ENCODE assay signal across 1 cellular context in the genomic region with DNA sequence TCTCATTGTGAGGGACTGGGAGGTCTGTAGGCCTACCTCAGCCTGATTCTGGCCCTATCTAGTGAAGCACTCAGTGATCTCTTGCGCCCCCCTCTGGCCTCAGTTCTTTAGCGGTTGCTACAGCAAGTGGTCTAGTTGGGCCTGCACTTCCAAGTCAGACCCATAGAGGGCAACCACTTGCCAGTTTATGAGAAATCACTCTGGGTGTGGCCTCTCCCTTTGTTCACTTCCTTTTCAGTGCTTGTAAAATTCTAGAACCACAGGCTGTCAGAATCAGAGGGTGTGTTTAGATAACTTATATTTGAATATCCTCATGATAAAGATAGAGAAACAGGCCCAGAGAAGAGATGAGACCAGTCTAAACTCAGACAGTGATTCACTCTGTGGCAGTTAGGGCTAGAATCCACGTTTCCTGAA.
TF ChIP-seq lines count a peak whose summit lies in the region.

No MANE protein-coding gene starts in this region.

TF ChIP-seq in K562, 482 proteins besides CTCF, POLR2A, EP300 and RAD21 (continued from another document and continues in another):
- TF ChIP-seq, protein P1, sequence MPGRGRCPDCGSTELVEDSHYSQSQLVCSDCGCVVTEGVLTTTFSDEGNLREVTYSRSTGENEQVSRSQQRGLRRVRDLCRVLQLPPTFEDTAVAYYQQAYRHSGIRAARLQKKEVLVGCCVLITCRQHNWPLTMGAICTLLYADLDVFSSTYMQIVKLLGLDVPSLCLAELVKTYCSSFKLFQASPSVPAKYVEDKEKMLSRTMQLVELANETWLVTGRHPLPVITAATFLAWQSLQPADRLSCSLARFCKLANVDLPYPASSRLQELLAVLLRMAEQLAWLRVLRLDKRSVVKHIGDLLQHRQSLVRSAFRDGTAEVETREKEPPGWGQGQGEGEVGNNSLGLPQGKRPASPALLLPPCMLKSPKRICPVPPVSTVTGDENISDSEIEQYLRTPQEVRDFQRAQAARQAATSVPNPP (IDR thresholded peaks at IDR 0.05; ENCODE audit: borderline replicate concordance, insufficient read depth, insufficient read length): no peak
- TF ChIP-seq ILF3 (IDR thresholded peaks at IDR 0.05; ENCODE audit: borderline replicate concordance) (no peak), ZNF316 (IDR thresholded peaks at IDR 0.05) (no peak), SMC3 (conservative IDR thresholded peaks at IDR 0.05; ENCODE audit: insufficient read depth, low read depth, low read length) (peak; percentile 94), FOXJ2 (tag; IDR thresholded peaks at IDR 0.05) (peak; percentile 28; the same call in 1 of the 2 replicates), ZKSCAN3 (CRISPR knock-in tag; IDR thresholded peaks at IDR 0.05) (no peak), POLR3G (IDR thresholded peaks at IDR 0.05; ENCODE audit: extremely low read depth, insufficient read length, insufficient replicate concordance) (no peak), RCOR1 (IDR thresholded peaks at IDR 0.05; ENCODE audit: borderline replicate concordance in 1 of 2, low read depth in 2 of 2, low read length in 2 of 2) (peak in 1 of 2 experiments; percentile 87; a peak in 2 of 4 replicates), U2AF1 (optimal IDR thresholded peaks at IDR 0.05; ENCODE audit: low read depth, low read length) (no peak), SMARCB1 (IDR thresholded peaks at IDR 0.05; ENCODE audit: insufficient read length, low read depth) (no peak), TCF3 (CRISPR knock-in tag; IDR thresholded peaks at IDR 0.05) (peak; percentile 63), ZNF41 (CRISPR knock-in tag; conservative IDR thresholded peaks at IDR 0.05) (no peak), ZNF764 (CRISPR knock-in tag; IDR thresholded peaks at IDR 0.05; ENCODE audit: low read depth) (no peak), CTBP1 (IDR thresholded peaks at IDR 0.05; ENCODE audit: borderline replicate concordance) (peak; percentile 75), SAFB2 (IDR thresholded peaks at IDR 0.05; ENCODE audit: borderline replicate concordance, low read depth, low read length, severe bottlenecking) (no peak), EGR1 (conservative IDR thresholded peaks at IDR 0.05) (no peak), ATF7 (IDR thresholded peaks at IDR 0.05) (peak; percentile 44; the same call in 1 of the 2 replicates), ZNF780A (CRISPR knock-in tag; IDR thresholded peaks at IDR 0.05) (no peak), ZNF707 (CRISPR knock-in tag; conservative IDR thresholded peaks at IDR 0.05) (no peak), NRF1 (conservative IDR thresholded peaks at IDR 0.05 in 1 of 2, IDR thresholded peaks at IDR 0.05 in 1 of 2) (0 out of 4 replicates have a peak, but pooled peaks of 1 of the 2 experiments have one; percentile 18), HCFC1 (IDR thresholded peaks at IDR 0.05; ENCODE audit: low read depth, low read length) (peak; percentile 38; the same call in 1 of the 2 replicates), MYC (IDR thresholded peaks at IDR 0.05; ENCODE audit: low read depth, low read length) (no peak), MYC (CRISPR knock-in tag; IDR thresholded peaks at IDR 0.05; ENCODE audit: borderline replicate concordance, low read depth) (no peak), TRIM24 (IDR thresholded peaks at IDR 0.05) (0 out of 4 replicates have a peak, but pooled peaks of 1 of the 2 experiments have one; percentile 23), ARNT (IDR thresholded peaks at IDR 0.05) (no peak; a peak in 1 of 4 replicates), RHOXF2B (CRISPR knock-in tag; conservative IDR thresholded peaks at IDR 0.05) (no peak), HDAC2 (IDR thresholded peaks at IDR 0.05) (no peak), ZEB2 (IDR thresholded peaks at IDR 0.05) (no peak), MAFK (IDR thresholded peaks at IDR 0.05; ENCODE audit: low read length) (peak; percentile 12; the same call in 1 of the 2 replicates), RBM15 (IDR thresholded peaks at IDR 0.05; ENCODE audit: insufficient read depth, low read length) (no peak), TOE1 (IDR thresholded peaks at IDR 0.05; ENCODE audit: borderline replicate concordance) (peak; percentile 36; the same call in 1 of the 2 replicates), TOE1 (CRISPR knock-in tag; IDR thresholded peaks at IDR 0.05; ENCODE audit: borderline replicate concordance, low read depth) (no peak), FOXJ3 (CRISPR knock-in tag; IDR thresholded peaks at IDR 0.05) (no peak), CBFB (CRISPR knock-in tag; IDR thresholded peaks at IDR 0.05) (no peak), U2AF2 (optimal IDR thresholded peaks at IDR 0.05; ENCODE audit: low read depth, low read length) (no peak), PURB (CRISPR knock-in tag; IDR thresholded peaks at IDR 0.05; ENCODE audit: low read depth) (no peak), SP1 (CRISPR knock-in tag; IDR thresholded peaks at IDR 0.05) (peak; percentile 70; the same call in 1 of the 2 replicates), CBFA2T2 (conservative IDR thresholded peaks at IDR 0.05) (0 out of 2 replicates have a peak, but pooled peaks have one; percentile 31), CREM (IDR thresholded peaks at IDR 0.05; ENCODE audit: low read depth) (peak; percentile 41; the same call in 1 of the 2 replicates), HMG20B (CRISPR knock-in tag; IDR thresholded peaks at IDR 0.05) (no peak), HDAC6 (IDR thresholded peaks at IDR 0.05; ENCODE audit: low read depth, low read length) (no peak), TBL1XR1 (IDR thresholded peaks at IDR 0.05; ENCODE audit: low read length in 2 of 2) (peak in 1 of 2 experiments; percentile 66; a peak in 1 of 4 replicates), SMARCC2 (IDR thresholded peaks at IDR 0.05; ENCODE audit: low read depth) (no peak), RBM14 (IDR thresholded peaks at IDR 0.05; ENCODE audit: borderline replicate concordance, insufficient read depth, low read depth, low read length) (no peak), MEF2A (IDR thresholded peaks at IDR 0.05; ENCODE audit: control insufficient read depth, low read depth, low read length) (no peak), MAFF (IDR thresholded peaks at IDR 0.05; ENCODE audit: low read length) (no peak), CC2D1A (IDR thresholded peaks at IDR 0.05) (peak; percentile 72; the same call in 1 of the 2 replicates), SPI1 (IDR thresholded peaks at IDR 0.05; ENCODE audit: borderline replicate concordance, low read depth, low read length) (peak; percentile 63; the same call in 1 of the 2 replicates)
- TF ChIP-seq, protein P2, sequence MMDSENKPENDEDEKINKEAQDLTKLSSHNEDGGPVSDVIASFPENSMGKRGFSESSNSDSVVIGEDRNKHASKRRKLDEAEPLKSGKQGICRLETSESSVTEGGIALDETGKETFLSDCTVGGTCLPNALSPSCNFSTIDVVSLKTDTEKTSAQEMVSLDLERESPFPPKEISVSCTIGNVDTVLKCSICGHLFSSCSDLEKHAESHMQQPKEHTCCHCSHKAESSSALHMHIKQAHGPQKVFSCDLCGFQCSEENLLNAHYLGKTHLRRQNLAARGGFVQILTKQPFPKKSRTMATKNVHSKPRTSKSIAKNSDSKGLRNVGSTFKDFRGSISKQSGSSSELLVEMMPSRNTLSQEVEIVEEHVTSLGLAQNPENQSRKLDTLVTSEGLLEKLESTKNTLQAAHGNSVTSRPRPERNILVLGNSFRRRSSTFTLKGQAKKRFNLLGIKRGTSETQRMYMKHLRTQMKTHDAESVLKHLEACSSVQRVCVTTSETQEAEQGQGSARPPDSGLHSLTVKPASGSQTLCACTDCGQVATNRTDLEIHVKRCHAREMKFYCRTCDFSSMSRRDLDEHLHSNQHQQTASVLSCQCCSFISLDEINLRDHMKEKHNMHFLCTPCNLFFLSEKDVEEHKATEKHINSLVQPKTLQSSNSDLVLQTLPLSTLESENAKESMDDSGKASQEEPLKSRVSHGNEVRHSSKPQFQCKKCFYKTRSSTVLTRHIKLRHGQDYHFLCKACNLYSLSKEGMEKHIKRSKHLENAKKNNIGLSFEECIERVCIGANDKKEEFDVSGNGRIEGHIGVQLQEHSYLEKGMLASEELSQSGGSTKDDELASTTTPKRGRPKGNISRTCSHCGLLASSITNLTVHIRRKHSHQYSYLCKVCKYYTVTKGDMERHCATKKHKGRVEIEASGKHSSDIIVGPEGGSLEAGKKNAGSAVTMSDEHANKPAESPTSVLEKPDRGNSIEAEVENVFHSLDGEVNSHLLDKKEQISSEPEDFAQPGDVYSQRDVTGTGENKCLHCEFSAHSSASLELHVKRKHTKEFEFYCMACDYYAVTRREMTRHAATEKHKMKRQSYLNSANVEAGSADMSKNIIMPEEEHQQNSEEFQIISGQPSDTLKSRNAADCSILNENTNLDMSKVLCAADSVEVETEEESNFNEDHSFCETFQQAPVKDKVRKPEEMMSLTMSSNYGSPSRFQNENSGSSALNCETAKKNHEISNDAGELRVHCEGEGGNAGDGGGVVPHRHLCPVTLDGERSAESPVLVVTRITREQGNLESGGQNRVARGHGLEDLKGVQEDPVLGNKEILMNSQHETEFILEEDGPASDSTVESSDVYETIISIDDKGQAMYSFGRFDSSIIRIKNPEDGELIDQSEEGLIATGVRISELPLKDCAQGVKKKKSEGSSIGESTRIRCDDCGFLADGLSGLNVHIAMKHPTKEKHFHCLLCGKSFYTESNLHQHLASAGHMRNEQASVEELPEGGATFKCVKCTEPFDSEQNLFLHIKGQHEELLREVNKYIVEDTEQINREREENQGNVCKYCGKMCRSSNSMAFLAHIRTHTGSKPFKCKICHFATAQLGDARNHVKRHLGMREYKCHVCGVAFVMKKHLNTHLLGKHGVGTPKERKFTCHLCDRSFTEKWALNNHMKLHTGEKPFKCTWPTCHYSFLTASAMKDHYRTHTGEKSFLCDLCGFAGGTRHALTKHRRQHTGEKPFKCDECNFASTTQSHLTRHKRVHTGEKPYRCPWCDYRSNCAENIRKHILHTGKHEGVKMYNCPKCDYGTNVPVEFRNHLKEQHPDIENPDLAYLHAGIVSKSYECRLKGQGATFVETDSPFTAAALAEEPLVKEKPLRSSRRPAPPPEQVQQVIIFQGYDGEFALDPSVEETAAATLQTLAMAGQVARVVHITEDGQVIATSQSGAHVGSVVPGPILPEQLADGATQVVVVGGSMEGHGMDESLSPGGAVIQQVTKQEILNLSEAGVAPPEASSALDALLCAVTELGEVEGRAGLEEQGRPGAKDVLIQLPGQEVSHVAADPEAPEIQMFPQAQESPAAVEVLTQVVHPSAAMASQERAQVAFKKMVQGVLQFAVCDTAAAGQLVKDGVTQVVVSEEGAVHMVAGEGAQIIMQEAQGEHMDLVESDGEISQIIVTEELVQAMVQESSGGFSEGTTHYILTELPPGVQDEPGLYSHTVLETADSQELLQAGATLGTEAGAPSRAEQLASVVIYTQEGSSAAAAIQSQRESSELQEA (IDR thresholded peaks at IDR 0.05; ENCODE audit: low read depth): no peak
- TF ChIP-seq, protein P3, sequence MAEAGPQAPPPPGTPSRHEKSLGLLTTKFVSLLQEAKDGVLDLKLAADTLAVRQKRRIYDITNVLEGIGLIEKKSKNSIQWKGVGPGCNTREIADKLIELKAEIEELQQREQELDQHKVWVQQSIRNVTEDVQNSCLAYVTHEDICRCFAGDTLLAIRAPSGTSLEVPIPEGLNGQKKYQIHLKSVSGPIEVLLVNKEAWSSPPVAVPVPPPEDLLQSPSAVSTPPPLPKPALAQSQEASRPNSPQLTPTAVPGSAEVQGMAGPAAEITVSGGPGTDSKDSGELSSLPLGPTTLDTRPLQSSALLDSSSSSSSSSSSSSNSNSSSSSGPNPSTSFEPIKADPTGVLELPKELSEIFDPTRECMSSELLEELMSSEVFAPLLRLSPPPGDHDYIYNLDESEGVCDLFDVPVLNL (CRISPR knock-in tag; IDR thresholded peaks at IDR 0.05; ENCODE audit: low read depth): no peak
- TF ChIP-seq, protein P4, sequence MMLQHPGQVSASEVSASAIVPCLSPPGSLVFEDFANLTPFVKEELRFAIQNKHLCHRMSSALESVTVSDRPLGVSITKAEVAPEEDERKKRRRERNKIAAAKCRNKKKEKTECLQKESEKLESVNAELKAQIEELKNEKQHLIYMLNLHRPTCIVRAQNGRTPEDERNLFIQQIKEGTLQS (IDR thresholded peaks at IDR 0.05): no peak
- TF ChIP-seq, protein P4 (CRISPR knock-in tag; conservative IDR thresholded peaks at IDR 0.05): no peak
- TF ChIP-seq, protein P5, sequence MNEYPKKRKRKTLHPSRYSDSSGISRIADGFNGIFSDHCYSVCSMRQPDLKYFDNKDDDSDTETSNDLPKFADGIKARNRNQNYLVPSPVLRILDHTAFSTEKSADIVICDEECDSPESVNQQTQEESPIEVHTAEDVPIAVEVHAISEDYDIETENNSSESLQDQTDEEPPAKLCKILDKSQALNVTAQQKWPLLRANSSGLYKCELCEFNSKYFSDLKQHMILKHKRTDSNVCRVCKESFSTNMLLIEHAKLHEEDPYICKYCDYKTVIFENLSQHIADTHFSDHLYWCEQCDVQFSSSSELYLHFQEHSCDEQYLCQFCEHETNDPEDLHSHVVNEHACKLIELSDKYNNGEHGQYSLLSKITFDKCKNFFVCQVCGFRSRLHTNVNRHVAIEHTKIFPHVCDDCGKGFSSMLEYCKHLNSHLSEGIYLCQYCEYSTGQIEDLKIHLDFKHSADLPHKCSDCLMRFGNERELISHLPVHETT (CRISPR knock-in tag; conservative IDR thresholded peaks at IDR 0.05 in 1 of 2, IDR thresholded peaks at IDR 0.05 in 1 of 2): peak in 1 of 2 experiments; percentile 44; a peak in 1 of 4 replicates
- TF ChIP-seq, protein P6, sequence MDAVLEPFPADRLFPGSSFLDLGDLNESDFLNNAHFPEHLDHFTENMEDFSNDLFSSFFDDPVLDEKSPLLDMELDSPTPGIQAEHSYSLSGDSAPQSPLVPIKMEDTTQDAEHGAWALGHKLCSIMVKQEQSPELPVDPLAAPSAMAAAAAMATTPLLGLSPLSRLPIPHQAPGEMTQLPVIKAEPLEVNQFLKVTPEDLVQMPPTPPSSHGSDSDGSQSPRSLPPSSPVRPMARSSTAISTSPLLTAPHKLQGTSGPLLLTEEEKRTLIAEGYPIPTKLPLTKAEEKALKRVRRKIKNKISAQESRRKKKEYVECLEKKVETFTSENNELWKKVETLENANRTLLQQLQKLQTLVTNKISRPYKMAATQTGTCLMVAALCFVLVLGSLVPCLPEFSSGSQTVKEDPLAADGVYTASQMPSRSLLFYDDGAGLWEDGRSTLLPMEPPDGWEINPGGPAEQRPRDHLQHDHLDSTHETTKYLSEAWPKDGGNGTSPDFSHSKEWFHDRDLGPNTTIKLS (IDR thresholded peaks at IDR 0.05; ENCODE audit: borderline replicate concordance, low read depth): no peak
- TF ChIP-seq, protein P7, sequence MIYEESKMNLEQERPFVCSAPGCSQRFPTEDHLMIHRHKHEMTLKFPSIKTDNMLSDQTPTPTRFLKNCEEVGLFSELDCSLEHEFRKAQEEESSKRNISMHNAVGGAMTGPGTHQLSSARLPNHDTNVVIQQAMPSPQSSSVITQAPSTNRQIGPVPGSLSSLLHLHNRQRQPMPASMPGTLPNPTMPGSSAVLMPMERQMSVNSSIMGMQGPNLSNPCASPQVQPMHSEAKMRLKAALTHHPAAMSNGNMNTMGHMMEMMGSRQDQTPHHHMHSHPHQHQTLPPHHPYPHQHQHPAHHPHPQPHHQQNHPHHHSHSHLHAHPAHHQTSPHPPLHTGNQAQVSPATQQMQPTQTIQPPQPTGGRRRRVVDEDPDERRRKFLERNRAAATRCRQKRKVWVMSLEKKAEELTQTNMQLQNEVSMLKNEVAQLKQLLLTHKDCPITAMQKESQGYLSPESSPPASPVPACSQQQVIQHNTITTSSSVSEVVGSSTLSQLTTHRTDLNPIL (CRISPR knock-in tag; IDR thresholded peaks at IDR 0.05): no peak
